ENCODE assay signal across 8 cellular contexts in the genomic region with DNA sequence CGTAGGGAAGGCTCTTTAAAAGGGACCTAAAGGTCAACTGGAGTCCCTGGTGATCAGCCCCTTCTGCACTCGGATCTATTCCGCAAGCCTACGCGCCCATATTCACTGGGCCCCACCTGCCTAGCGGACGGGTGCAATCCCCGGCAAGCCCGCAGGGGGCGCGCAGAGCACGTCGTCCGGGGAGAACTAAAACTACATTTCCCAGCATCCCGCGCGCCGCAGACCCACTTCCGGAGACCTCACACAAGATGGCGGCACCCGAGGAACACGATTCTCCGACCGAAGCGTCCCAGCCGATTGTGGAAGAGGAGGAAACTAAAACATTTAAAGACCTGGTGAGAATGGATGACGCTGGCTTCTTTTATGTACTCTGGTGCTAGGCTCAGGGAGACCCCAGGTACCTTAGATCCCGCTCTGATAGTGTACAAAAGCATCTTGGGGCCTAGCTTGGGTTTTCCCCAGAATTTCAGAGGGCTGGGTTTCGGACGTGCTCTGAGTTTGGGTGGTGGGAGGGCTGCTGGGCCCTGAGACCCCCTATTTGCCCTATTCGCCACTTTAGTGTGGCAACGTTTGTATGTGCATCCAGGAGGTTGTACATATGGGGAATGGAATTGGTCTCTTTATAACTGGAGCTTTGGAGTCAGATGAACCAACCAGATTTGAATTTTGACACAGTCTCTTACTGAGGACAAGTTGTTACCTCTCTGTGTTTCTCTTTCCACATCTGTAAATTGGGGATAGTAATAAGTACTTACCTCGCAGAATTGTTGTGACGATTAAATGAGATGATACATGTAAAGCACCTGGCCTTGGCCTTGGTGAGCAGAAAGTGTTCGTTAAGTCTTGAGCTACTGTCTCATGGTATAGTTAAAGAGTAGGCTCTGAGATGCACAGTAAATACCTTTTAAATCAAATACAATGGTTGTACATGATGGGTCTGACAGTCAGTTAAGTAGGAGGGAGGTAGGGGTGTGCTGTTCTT. TPM values are rescaled to one million over a fixed set of nuclear protein-coding genes. Genes with fewer than 3 reads are reported as not detected.
DNase-seq lines count a peak whose midpoint lies in the region; ATAC-seq and TF ChIP-seq lines count a peak whose summit lies in the region.

A gene (plus strand): TSS at position 227 of the 982 bp plus-strand sequence. CDS start 22 bp downstream, at position 249.

- H3K27me3 ChIP-seq in heart right ventricle: no peaks in the 10 kb centered on the region
- no peaks in the 10 kb centered on the region for H3K27me3 ChIP-seq in upper lobe of right lung

- peak; percentile 89 for ATAC-seq in HG02642 (IDR thresholded peaks at IDR 0.05; ENCODE audit: poor library complexity, unreplicated experiment)
- ATAC-seq in T-cell (replicated peaks in 1 of 4): peak; percentile 81 to 92 (median 83)
- ATAC-seq in heart right ventricle: peak; percentile 92 to 98 (median 94)
- peak; percentile 100 for ATAC-seq in upper lobe of right lung

- H3K4me1 ChIP-seq in heart right ventricle (peaks cover 5 to 69% (median 43%) of the 10 kb centered on the region in 9 donors), upper lobe of right lung (peaks cover 37% of the 10 kb centered on the region)

- CTCF ChIA-PET in T-cell (lab: Charles Lee): interaction anchor here (0.6 to 5.3 kb wide), 13 partner anchors 8 to 495 kb away, joined by 3 to 48 read pairs (median 3); no protein-coding TSS in a partner anchor

- TF ChIP-seq CTCF in GM12872 (IDR thresholded peaks at IDR 0.05; ENCODE audit: insufficient read depth, low read depth, low read length) (peak; percentile 94), heart right ventricle (IDR thresholded peaks at IDR 0.05) (peak; percentile 89 to 99 (median 96)), upper lobe of right lung (IDR thresholded peaks at IDR 0.05) (peak; percentile 97)

- peaks cover 26% of the 10 kb centered on the region for H3K36me3 Mint-ChIP-seq in T-cell

- no peaks in the 10 kb centered on the region for H3K9me3 ChIP-seq in heart right ventricle
- no peaks in the 10 kb centered on the region for H3K9me3 ChIP-seq in upper lobe of right lung

- 1 to 3% (median 2%) methylated on average over 35 of the region's 35 CpGs for WGBS in adipose tissue, 3 donors
- WGBS in heart right ventricle, 2 donors: 2 to 3% methylated on average over 35 of the region's 35 CpGs

- no peaks in the 10 kb centered on the region for H3K9me3 Mint-ChIP-seq in T-cell

- H3K4me3 ChIP-seq in heart right ventricle (peak within 1 kb of the TSS; percentile 53 to 97 (median 88)), upper lobe of right lung (peak within 1 kb of the TSS; percentile 94)

- H3K36me3 ChIP-seq in heart right ventricle (peaks cover 0 to 35% (median 0%) of the 10 kb centered on the region in 9 donors), upper lobe of right lung (peaks cover 16% of the 10 kb centered on the region)

- H3K27ac Mint-ChIP-seq in T-cell: peak within 1 kb of the TSS; percentile 83 to 89

- peaks cover 61 to 74% (median 73%) of the 10 kb centered on the region in 3 donors for H3K4me1 Mint-ChIP-seq in T-cell

- intact Hi-C loops in heart right ventricle (cut with DNase I): loop anchor here in 1 of 10 donors (2.0 kb wide), 1 partner anchor 25 kb away; no protein-coding TSS in a partner anchor
- intact Hi-C loops in posterior vena cava (cut with DNase I): loop anchor here in 1 of 2 donors (10.0 kb wide), 1 partner anchor 181 kb away; no protein-coding TSS in a partner anchor
- intact Hi-C loops in upper lobe of right lung (cut with DNase I): no loop called here

- H3K4me3 Mint-ChIP-seq in T-cell: peak within 1 kb of the TSS; percentile 88 to 99 (median 91)

- H3K27ac ChIP-seq in adipose tissue (ENCODE audit: low read depth, low read length) (no peak within 1 kb of the TSS), heart right ventricle (peak within 1 kb of the TSS in 8 of 10 donors; percentile 37 to 90 (median 79)), upper lobe of right lung (peak within 1 kb of the TSS; percentile 84)

- H3K27me3 Mint-ChIP-seq in T-cell: no peaks in the 10 kb centered on the region

- POLR2A ChIA-PET in T-cell (lab: Charles Lee): interaction anchor here (0.6 to 1.4 kb wide), 3 partner anchors 8 to 373 kb away, joined by 3 to 5 read pairs (median 5); no protein-coding TSS in a partner anchor

- DNase-seq in NCI-H1417 (lab: John Stamatoyannopoulos, UW): peak; percentile 93 to 96 (median 95)
- DNase-seq in T-cell: peak; percentile 88 to 98 (median 96)
- DNase-seq in heart right ventricle: peak; percentile 96 to 97
- peak; percentile 99 for DNase-seq in posterior vena cava (ENCODE audit: low spot score)
- DNase-seq in upper lobe of right lung: peak; percentile 97

RNA-seq across cellular contexts. Expression of the gene that starts here (rescaled TPM):
- total RNA-seq in T-cell: 100 to 1,000 TPM in 2 of 5 donors, 10 to 100 TPM in 3; 60.4 to 141 (median 69.8) TPM
- polyA plus RNA-seq in adipose tissue: 10 to 100 TPM; 32.3 to 44.1 (median 35.3) TPM
- 10 to 100 TPM; 24.0 to 32.3 (median 29.9) TPM for total RNA-seq in heart right ventricle
- polyA plus RNA-seq in heart right ventricle: 10 to 100 TPM; 16.8 to 29.5 TPM
- total RNA-seq in posterior vena cava: 10 to 100 TPM; 40.9 to 43.1 TPM
- 59.6 TPM for total RNA-seq in upper lobe of right lung
